In the genomic region with DNA sequence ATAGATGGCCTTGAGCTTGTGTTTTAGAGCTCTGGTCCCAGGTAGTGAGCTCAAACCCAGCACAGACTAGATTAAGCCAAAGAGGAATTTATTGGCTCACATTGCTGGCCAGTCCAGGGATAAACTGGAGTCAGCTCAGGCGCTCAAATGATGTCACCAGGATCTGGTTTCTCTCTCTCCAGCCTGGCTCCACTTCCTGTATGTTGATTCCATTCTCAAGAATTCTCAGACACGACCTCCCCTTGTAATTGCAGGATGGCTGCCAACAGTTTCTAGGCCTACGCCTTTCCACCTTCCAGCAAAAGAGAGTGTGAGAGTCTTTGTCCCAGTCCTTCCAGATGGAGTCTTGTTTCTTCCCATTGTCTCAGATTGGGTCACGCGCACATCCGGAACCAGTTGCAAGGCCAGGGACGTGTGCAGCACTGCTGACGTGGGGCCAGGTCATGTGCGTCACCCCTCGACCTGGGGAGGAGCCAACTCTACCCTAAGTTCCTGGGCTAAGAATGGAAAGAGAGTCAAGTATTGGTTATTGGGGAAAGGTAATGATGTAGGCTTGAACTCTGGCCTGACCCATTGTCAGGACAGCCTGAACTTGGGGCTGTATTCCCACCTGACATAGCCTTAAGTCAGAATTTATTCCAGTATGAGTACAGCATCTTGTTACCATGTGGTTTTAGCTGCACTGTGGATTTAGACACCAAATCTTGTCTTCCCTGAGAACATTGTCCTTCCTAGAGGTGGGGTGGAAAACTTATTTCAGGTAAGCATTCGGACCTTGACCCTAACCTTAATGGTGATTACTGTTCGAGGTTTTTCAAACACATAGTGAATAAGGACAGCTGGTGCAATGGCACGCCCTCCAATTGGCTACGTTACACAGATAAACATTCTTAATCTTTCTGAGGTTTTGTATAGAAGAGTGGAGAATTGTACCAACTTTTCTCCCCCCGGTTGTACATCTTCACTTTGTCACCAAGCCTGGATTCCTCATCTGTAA, we compare ENCODE assay signal across 19 cellular contexts. TPM values are rescaled to one million over a fixed set of nuclear protein-coding genes. Genes with fewer than 3 reads are reported as not detected.
DNase-seq lines count a peak whose midpoint lies in the region; ATAC-seq and TF ChIP-seq lines count a peak whose summit lies in the region.
"Had no signal": no experiment of that assay in that cellular context is flagged by ENCODE, and none has a peak within 500 bp of the region (broad histone marks: within the 10 kb centered on the region; RNA-seq: fewer than 3 reads in every experiment).

No MANE protein-coding gene starts in this region.

- no peaks in the 10 kb centered on the region for H3K79me2 ChIP-seq in fibroblast of lung (ENCODE audit: control insufficient read depth, insufficient read depth, low read length)

- no peak for TF ChIP-seq POLR2A in transverse colon (IDR thresholded peaks at IDR 0.05)

- H3K27ac ChIP-seq in SJCRH30 (no peak overlapping the region), fibroblast of lung (ENCODE audit: insufficient read depth, low read length) (no peak overlapping the region), muscle layer of duodenum (ENCODE audit: low read length) (peak overlapping the region; percentile 67), transverse colon (peak overlapping the region; percentile 8 to 80 (median 68))
- H3K27ac ChIP-seq in naive thymus-derived CD4-positive, alpha-beta T cell (ENCODE audit: low read depth, low read length) = no peak overlapping the region

- no peak overlapping the region for H3K4me3 ChIP-seq in SJCRH30
- H3K4me3 ChIP-seq in fibroblast of lung (replicated peaks in 1 of 4; ENCODE audit: control extremely low read depth in 1 of 4, insufficient read depth in 1 of 4, low read depth in 3 of 4, low read length in 4 of 4) = no peak overlapping the region
- no peak overlapping the region for H3K4me3 ChIP-seq in muscle layer of duodenum (ENCODE audit: low read depth in 1 of 2, low read length in 2 of 2)
- no peak overlapping the region for H3K4me3 ChIP-seq in transverse colon
- H3K4me3 ChIP-seq in naive thymus-derived CD4-positive, alpha-beta T cell (ENCODE audit: low read length) = no peak overlapping the region
- H3K4me3 ChIP-seq: ascending aorta, lung had no signal

- DNase-seq in SJCRH30 = peak; percentile 3 to 6
- peak; percentile 11 to 12 for DNase-seq in fibroblast of lung (ENCODE audit: low read depth in 2 of 2)
- DNase-seq in transverse colon = peak; percentile 30
- no peak for DNase-seq in naive thymus-derived CD4-positive, alpha-beta T cell
- DNase-seq in iPS-NIHi11 (ENCODE audit: low spot score) = no peak
- DNase-seq in medulla oblongata (ENCODE audit: extremely low spot score) = no peak
- DNase-seq: activated CD4-positive, alpha-beta T cell treated with anti-CD3 and anti-CD28 coated beads for 48 hours; activated CD8-positive, alpha-beta memory T cell treated with anti-CD3 and anti-CD28 coated beads, Interleukin-2, amount 50 U/mL, for 48 hours; activated gamma-delta T cell treated with Interleukin-2 at 50 U/mL for 16 hours; AML-193; COR-L47; cortex of kidney; NCI-H774; retina; stimulated activated CD4-positive, alpha-beta T cell treated with anti-CD3 and anti-CD28 coated beads, Interleukin-2, amount 100 ng/mL, for 24 hours; T-helper 9 cell had no signal

- no peaks in the 10 kb centered on the region for H3K4me1 Mint-ChIP-seq in naive thymus-derived CD4-positive, alpha-beta T cell

- TF ChIP-seq CTCF in fibroblast of lung (conservative IDR thresholded peaks at IDR 0.05 in 1 of 2, IDR thresholded peaks at IDR 0.05 in 1 of 2; ENCODE audit: low read depth in 1 of 2, low read length in 2 of 2) (no peak), transverse colon (IDR thresholded peaks at IDR 0.05) (no peak)

- in situ Hi-C loops in transverse colon (cut with MboI; ENCODE audit: low pct_ligation_motif_present in 1 of 4, low pct_unique_long_range_greater_than_20kb in 1 of 4, low sequenced_read_pairs in 3 of 4) = no loop called here

- no peaks in the 10 kb centered on the region for H3K9me3 Mint-ChIP-seq in naive thymus-derived CD4-positive, alpha-beta T cell

- 42 to 66% methylated on average over 5 to 15 of the region's 15 CpGs for WGBS in transverse colon (ENCODE audit: low coverage in 1 of 2), 2 donors

- peaks cover 16 to 36% (median 26%) of the 10 kb centered on the region in 5 donors for H3K27me3 Mint-ChIP-seq in naive thymus-derived CD4-positive, alpha-beta T cell

- H3K36me3 Mint-ChIP-seq in naive thymus-derived CD4-positive, alpha-beta T cell = no peaks in the 10 kb centered on the region

- H3K27me3 ChIP-seq in SJCRH30 (no peaks in the 10 kb centered on the region; the same call in 1 of the 2 replicates), fibroblast of lung (ENCODE audit: control insufficient read depth, insufficient read depth, low read length) (no peaks in the 10 kb centered on the region), muscle layer of duodenum (ENCODE audit: low read depth, low read length) (no peaks in the 10 kb centered on the region), transverse colon (no peaks in the 10 kb centered on the region)
- H3K27me3 ChIP-seq in naive thymus-derived CD4-positive, alpha-beta T cell (ENCODE audit: control insufficient read depth in 2 of 2, insufficient read depth in 2 of 2, low read length in 2 of 2) = no peaks in the 10 kb centered on the region
- H3K27me3 ChIP-seq: ascending aorta had no signal

- H3K36me3 ChIP-seq in SJCRH30 = no peaks in the 10 kb centered on the region
- H3K36me3 ChIP-seq in fibroblast of lung (ENCODE audit: control insufficient read depth, insufficient read depth, low read length) = no peaks in the 10 kb centered on the region
- H3K36me3 ChIP-seq in muscle layer of duodenum (ENCODE audit: control insufficient read depth in 1 of 2, insufficient read depth in 2 of 2, low read length in 2 of 2) = no peaks in the 10 kb centered on the region
- H3K36me3 ChIP-seq in transverse colon = no peaks in the 10 kb centered on the region
- H3K36me3 ChIP-seq in naive thymus-derived CD4-positive, alpha-beta T cell (ENCODE audit: control insufficient read depth in 2 of 3, insufficient read depth in 3 of 3, low read length in 3 of 3) = no peaks in the 10 kb centered on the region
- H3K36me3 ChIP-seq: ascending aorta had no signal

- no peaks in the 10 kb centered on the region for H4K20me1 ChIP-seq in fibroblast of lung (ENCODE audit: control insufficient read depth, extremely low read depth, insufficient read depth, low read length)

- no peak for TF ChIP-seq EP300 in transverse colon (IDR thresholded peaks at IDR 0.05; ENCODE audit: low read depth)

- no peak overlapping the region for H3K4me3 Mint-ChIP-seq in naive thymus-derived CD4-positive, alpha-beta T cell

- no peak overlapping the region for H3K4me2 ChIP-seq in fibroblast of lung (ENCODE audit: extremely low read depth, insufficient read depth, low read length)

- no peak for ATAC-seq in naive thymus-derived CD4-positive, alpha-beta T cell

- H3K4me1 ChIP-seq in SJCRH30 (no peaks in the 10 kb centered on the region), fibroblast of lung (ENCODE audit: control insufficient read depth, extremely low read depth, insufficient read depth, low read length) (no peaks in the 10 kb centered on the region), muscle layer of duodenum (ENCODE audit: control insufficient read depth in 1 of 2, insufficient read depth in 2 of 2, low read length in 2 of 2) (peaks cover 7 to 33% of the 10 kb centered on the region in 2 donors), transverse colon (peaks cover 5 to 12% (median 8%) of the 10 kb centered on the region in 4 donors)
- no peaks in the 10 kb centered on the region for H3K4me1 ChIP-seq in naive thymus-derived CD4-positive, alpha-beta T cell (ENCODE audit: control insufficient read depth in 2 of 2, insufficient read depth in 2 of 2, low read length in 2 of 2)
- H3K4me1 ChIP-seq: ascending aorta had no signal

- H2AFZ ChIP-seq in fibroblast of lung (ENCODE audit: low read length) = no peak overlapping the region

- H3K27ac Mint-ChIP-seq in naive thymus-derived CD4-positive, alpha-beta T cell = no peak overlapping the region

- no peak overlapping the region for H3K9ac ChIP-seq in fibroblast of lung (ENCODE audit: insufficient read depth, low read length)

- CTCF ChIA-PET in naive thymus-derived CD4-positive, alpha-beta T cell (lab: Charles Lee) = no interaction called here

- POLR2A ChIA-PET in naive thymus-derived CD4-positive, alpha-beta T cell (lab: Charles Lee) = no interaction called here

- intact Hi-C loops in transverse colon (cut with DNase I; ENCODE audit: low total_unique reads) = no loop called here
- intact Hi-C loops in naive thymus-derived CD4-positive, alpha-beta T cell (cut with micrococcal nuclease) = no loop called here

- no peaks in the 10 kb centered on the region for H3K9me3 ChIP-seq in SJCRH30 (replicated peaks)
- H3K9me3 ChIP-seq in fibroblast of lung (ENCODE audit: control insufficient read depth, insufficient read depth, low read depth, low read length) = no peaks in the 10 kb centered on the region
- H3K9me3 ChIP-seq in muscle layer of duodenum (ENCODE audit: control insufficient read depth in 1 of 2, low read length in 2 of 2) = no peaks in the 10 kb centered on the region
- H3K9me3 ChIP-seq in transverse colon = no peaks in the 10 kb centered on the region
- no peaks in the 10 kb centered on the region for H3K9me3 ChIP-seq in naive thymus-derived CD4-positive, alpha-beta T cell (ENCODE audit: control insufficient read depth in 2 of 3, low read length in 3 of 3)
- H3K9me3 ChIP-seq: ascending aorta had no signal

RNA-seq across cellular contexts. Expression of a gene that starts 31.7 kb away (rescaled TPM):
- not detected in 2 replicates for total RNA-seq in SJCRH30 (2014; rRNA removed; shearing (Covaris generic))
- total RNA-seq in fibroblast of lung (0.17 and 0.77 TPM in 2 replicates), transverse colon (10 to 100 TPM; 12.7 to 98.9 (median 25.0) TPM)
- 0.33 and 0.37 TPM in 2 replicates for polyA plus RNA-seq in fibroblast of lung
- 0.05 and 0.22 TPM in 2 replicates for polyA plus RNA-seq in fibroblast of lung (2012)
- 1.4 and 1.6 TPM in 2 replicates for polyA minus RNA-seq in fibroblast of lung (ENCODE audit: low replicate concordance)
- total RNA-seq in naive thymus-derived CD4-positive, alpha-beta T cell = 1 to 10 TPM in 1 of 5 experiments, under 1 TPM in 2, not detected in 2; 0.61 to 2.0 (median 0.70) TPM
- not detected for polyA plus RNA-seq in naive thymus-derived CD4-positive, alpha-beta T cell

Comparison
In these comparisons a context has a peak if more than half of its experiments do, and no peak if none do; other contexts are left out.
1. DNase-seq: peak in SJCRH30 (2 of 2), fibroblast of lung (2 of 2) and transverse colon (single experiment); none in naive thymus-derived CD4-positive, alpha-beta T cell (0 of 9), iPS-NIHi11 (single experiment) and medulla oblongata (single experiment).
2. H3K27ac ChIP-seq: peak in muscle layer of duodenum (single experiment) and transverse colon (4 of 4); none in SJCRH30 (single experiment), fibroblast of lung (single experiment) and naive thymus-derived CD4-positive, alpha-beta T cell (single experiment).